10 cellular contexts compared by ENCODE assay signal in the genomic region with DNA sequence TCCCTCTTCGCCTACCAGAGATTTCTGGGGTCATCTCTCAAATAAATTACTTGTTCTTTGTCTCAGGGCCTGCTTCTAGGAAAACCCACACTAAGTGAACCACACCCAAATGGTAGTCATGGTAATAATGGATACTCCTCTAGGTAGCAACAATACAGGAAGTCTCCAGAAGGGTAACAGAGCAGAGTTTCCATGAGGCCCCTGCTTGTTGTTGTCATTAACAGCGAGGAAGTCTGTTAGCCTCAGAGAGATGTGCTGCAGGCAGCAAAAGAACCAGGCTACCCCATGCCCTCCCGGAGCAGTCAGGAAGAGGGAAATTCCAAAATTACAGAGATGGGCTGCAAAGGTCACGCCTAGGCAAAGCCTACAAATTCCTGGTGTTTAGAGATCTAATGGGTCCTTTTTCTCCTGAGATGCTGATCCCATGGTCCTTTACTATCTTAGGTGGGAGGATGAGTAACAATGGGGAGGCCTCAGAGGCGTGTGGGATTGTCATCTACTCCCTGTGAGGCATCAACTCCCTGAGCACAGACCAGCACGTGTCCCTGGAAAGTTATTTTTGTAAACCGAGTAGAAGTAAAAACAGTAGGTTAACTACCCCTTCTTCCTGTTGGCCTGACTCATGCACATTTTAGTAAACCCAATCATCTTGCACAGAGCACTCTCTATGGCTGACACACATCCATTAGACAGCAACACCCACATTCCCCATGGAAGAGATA. TPM values are rescaled to one million over a fixed set of nuclear protein-coding genes. Genes with fewer than 3 reads are reported as not detected.
A peak's percentile ranks its signal among the peaks of the same experiment; 100 is the strongest.
DNase-seq lines count a peak whose midpoint lies in the region; ATAC-seq, FAIRE-seq and TF ChIP-seq lines count a peak whose summit lies in the region.
"Had no signal": no experiment of that assay in that cellular context is flagged by ENCODE, and none has a peak within 500 bp of the region (broad histone marks: within the 10 kb centered on the region; RNA-seq: fewer than 3 reads in every experiment).

No MANE protein-coding gene starts in this region.

- no peak overlapping the region for H2BK5ac ChIP-seq in trophoblast cell (ENCODE audit: low read depth, low read length, poor library complexity)

- no peak overlapping the region for H2BK12ac ChIP-seq in trophoblast cell (ENCODE audit: low read length)

- no peak overlapping the region for H3K18ac ChIP-seq in trophoblast cell (ENCODE audit: low read length)

- H3K9ac ChIP-seq in astrocyte (ENCODE audit: low read length) (no peak overlapping the region), trophoblast cell (ENCODE audit: low read length) (no peak overlapping the region)

- peaks cover 4% of the 10 kb centered on the region for H3K27me3 Mint-ChIP-seq in astrocyte (ENCODE audit: low read depth, unreplicated experiment)

- H3K9me3 ChIP-seq in astrocyte (ENCODE audit: insufficient read depth, low read depth, low read length) (no peaks in the 10 kb centered on the region), trophoblast cell (ENCODE audit: insufficient read depth, low read depth, low read length) (no peaks in the 10 kb centered on the region), Peyer's patch (no peaks in the 10 kb centered on the region)

- no peak overlapping the region for H3K4ac ChIP-seq in trophoblast cell (ENCODE audit: low read depth, low read length)

- H3K14ac ChIP-seq in trophoblast cell (ENCODE audit: low read length), result no peak overlapping the region

- H3K4me3 ChIP-seq in astrocyte (ENCODE audit: insufficient read depth, low read depth, low read length), result no peak overlapping the region
- H3K4me3 ChIP-seq in trophoblast cell (ENCODE audit: low read depth, low read length), result no peak overlapping the region
- H3K4me3 ChIP-seq in Peyer's patch, result no peak overlapping the region

- H3K27me3 ChIP-seq in astrocyte (ENCODE audit: insufficient read depth, low read length), result peaks cover 5% of the 10 kb centered on the region
- no peaks in the 10 kb centered on the region for H3K27me3 ChIP-seq in trophoblast cell (ENCODE audit: insufficient read depth, low read length)
- no peaks in the 10 kb centered on the region for H3K27me3 ChIP-seq in Peyer's patch

- no peak for TF ChIP-seq POLR2A in Peyer's patch (IDR thresholded peaks at IDR 0.05)

- no peak for TF ChIP-seq CTCF in astrocyte (IDR thresholded peaks at IDR 0.05; ENCODE audit: insufficient read depth, low read depth, low read length)
- TF ChIP-seq CTCF in Peyer's patch (IDR thresholded peaks at IDR 0.05), result no peak

- no peaks in the 10 kb centered on the region for H3K79me2 ChIP-seq in astrocyte (ENCODE audit: insufficient read depth, low read length)
- no peaks in the 10 kb centered on the region for H3K79me2 ChIP-seq in trophoblast cell (ENCODE audit: control insufficient read depth, insufficient read depth, low read length, poor library complexity)

- peak overlapping the region; percentile 30 for H3K27ac Mint-ChIP-seq in astrocyte (ENCODE audit: unreplicated experiment)

- DNase-seq in EL, result peak; percentile 44
- DNase-seq in SW480 (ENCODE audit: low spot score), result peak; percentile 30
- no peak for DNase-seq in astrocyte (ENCODE audit: low read depth)
- peak; percentile 30 to 64 for DNase-seq in trophoblast cell
- DNase-seq in Peyer's patch, result no peak
- no peak for DNase-seq in NOMO-1 treated with DMSO at 0.1 percent for 48 hours (lab: John Stamatoyannopoulos, UW; ENCODE audit: unreplicated experiment)
- DNase-seq in anterior cingulate cortex (lab: John Stamatoyannopoulos, UW), result no peak
- DNase-seq: cortex of kidney, NCI-H510A had no signal

- H3K23ac ChIP-seq in trophoblast cell (ENCODE audit: low read length), result no peak overlapping the region

- H3K36me3 ChIP-seq in astrocyte (ENCODE audit: insufficient read depth, low read length) (no peaks in the 10 kb centered on the region), trophoblast cell (ENCODE audit: control insufficient read depth in 1 of 2, insufficient read depth in 2 of 2, low read length in 2 of 2) (no peaks in the 10 kb centered on the region), Peyer's patch (no peaks in the 10 kb centered on the region)

- no peaks in the 10 kb centered on the region for H4K20me1 ChIP-seq in astrocyte (ENCODE audit: insufficient read depth, low read length)

- no peak for ATAC-seq in GM18858 (IDR thresholded peaks at IDR 0.05; ENCODE audit: unreplicated experiment)

- H3K4me3 Mint-ChIP-seq in astrocyte (ENCODE audit: unreplicated experiment), result no peak overlapping the region

- FAIRE-seq in astrocyte (lab: Jason Lieb, UNC), result no peak

- H3K27ac ChIP-seq in astrocyte (ENCODE audit: low read depth, low read length), result no peak overlapping the region
- H3K27ac ChIP-seq in trophoblast cell (ENCODE audit: low read depth, low read length), result no peak overlapping the region
- H3K27ac ChIP-seq in Peyer's patch, result no peak overlapping the region

- no peak overlapping the region for H4K91ac ChIP-seq in trophoblast cell (ENCODE audit: low read depth, low read length)

- no peak overlapping the region for H2AK5ac ChIP-seq in trophoblast cell (ENCODE audit: low read length)

- H3K36me3 Mint-ChIP-seq in astrocyte (ENCODE audit: low read depth, unreplicated experiment), result no peaks in the 10 kb centered on the region

- no peak overlapping the region for H4K8ac ChIP-seq in trophoblast cell (ENCODE audit: low read depth, low read length)

- no peaks in the 10 kb centered on the region for H3K9me3 Mint-ChIP-seq in astrocyte (ENCODE audit: unreplicated experiment)

- H3K79me1 ChIP-seq in trophoblast cell (ENCODE audit: low read length), result no peaks in the 10 kb centered on the region

- H3K4me2 ChIP-seq in astrocyte (ENCODE audit: low read length) (peak overlapping the region; percentile 34), trophoblast cell (ENCODE audit: low read length) (no peak overlapping the region)

- H2AFZ ChIP-seq in astrocyte (ENCODE audit: low read depth, low read length) (no peak overlapping the region), trophoblast cell (ENCODE audit: insufficient read depth, low read length, poor library complexity) (no peak overlapping the region)

- H4K12ac ChIP-seq in trophoblast cell (ENCODE audit: low read depth, low read length), result no peak overlapping the region

- WGBS in trophoblast cell (ENCODE audit: extremely low coverage, insufficient coverage, insufficient read length), result no CpG with 5 or more reads among the region's 7 CpGs

- no peak overlapping the region for H2BK120ac ChIP-seq in trophoblast cell (ENCODE audit: insufficient read depth, low read length, poor library complexity)

- peaks cover 3% of the 10 kb centered on the region for H3K4me1 ChIP-seq in astrocyte (ENCODE audit: insufficient read depth, low read length)
- H3K4me1 ChIP-seq in trophoblast cell (ENCODE audit: control insufficient read depth in 1 of 2, insufficient read depth in 2 of 2, low read length in 2 of 2), result peaks cover 0 to 3% of the 10 kb centered on the region in 2 experiments
- H3K4me1 ChIP-seq in Peyer's patch, result no peaks in the 10 kb centered on the region

- peaks cover 12% of the 10 kb centered on the region for H3K4me1 Mint-ChIP-seq in astrocyte (ENCODE audit: low read depth, unreplicated experiment)

RNA-seq across cellular contexts. Expression of gene ISM1, which starts 10.1 kb away (rescaled TPM):
- total RNA-seq in astrocyte, result 0.50 and 0.98 TPM in 2 replicates
- polyA plus RNA-seq in trophoblast cell (2013), result 1.2 and 1.4 TPM in 2 replicates
- total RNA-seq in Peyer's patch, result 1 to 10 TPM in 3 of 4 donors, under 1 TPM in 1; 0.70 to 3.3 (median 1.7) TPM

Comparison
In these comparisons a context has a peak if more than half of its experiments do, and no peak if none do; other contexts are left out.
1. DNase-seq: peak in EL (single experiment), SW480 (single experiment) and trophoblast cell (2 of 2); none in astrocyte (single experiment), Peyer's patch (0 of 3), NOMO-1 treated with DMSO at 0.1 percent for 48 hours (single experiment) and anterior cingulate cortex (0 of 58).